In genomic region chr13:100512422-100512821, GRCh38 we compare ENCODE assay signal across 16 cellular contexts.
DNase-seq lines count a peak whose midpoint lies in the region; ATAC-seq and TF ChIP-seq lines count a peak whose summit lies in the region.
"Had no signal": no experiment of that assay in that cellular context is flagged by ENCODE, and none has a peak within 500 bp of the region (broad histone marks: within the 10 kb centered on the region; RNA-seq: fewer than 3 reads in every experiment).

No MANE protein-coding gene starts in this region.

- no peaks in the 10 kb centered on the region for H4K20me1 ChIP-seq in H9 (ENCODE audit: control insufficient read depth, insufficient read depth, insufficient read length)
- no peaks in the 10 kb centered on the region for H4K20me1 ChIP-seq in PC-3 (ENCODE audit: low read length)

- H3K36me3 Mint-ChIP-seq in H9 (ENCODE audit: insufficient read depth in 1 of 3, low read depth in 3 of 3) (peaks cover 0 to 7% (median 2%) of the 10 kb centered on the region in 3 experiments; a peak in 2 of 7 replicates), chondrocyte (ENCODE audit: low read depth) (no peaks in the 10 kb centered on the region), progenitor cell of endocrine pancreas (ENCODE audit: insufficient read depth) (peaks cover 1% of the 10 kb centered on the region)
- no peaks in the 10 kb centered on the region for H3K36me3 Mint-ChIP-seq in natural killer cell treated with Interleukin-12 subunit alpha and Interleukin-12 subunit beta and Interleukin-15 and Interleukin-18, amount 100 ng/mL, for 72 hours
- H3K36me3 Mint-ChIP-seq: activated naive CD8-positive, alpha-beta T cell treated with anti-CD3 and anti-CD28 coated beads for 36 hours had no signal

- H4K91ac ChIP-seq in H9 (ENCODE audit: insufficient read length, low read depth, low read length), result no peak overlapping the region

- no TSS peak for BruUV-seq in PC-3 (replicated peaks; lab: Mats Ljungman, UMichigan)

- no CpG with 5 or more reads among the region's 9 CpGs for WGBS in H9 (ENCODE audit: extremely low coverage, insufficient read length, low lambda C conversion rate)

- H3K14ac ChIP-seq in H9 (ENCODE audit: insufficient read depth, low read length), result no peak overlapping the region

- CTCF ChIA-PET in PC-3 (lab: Charles Lee), result no interaction called here

- no peak overlapping the region for H2BK120ac ChIP-seq in H9 (ENCODE audit: low read depth, low read length, poor library complexity, severe bottlenecking)

- no peak overlapping the region for H2BK5ac ChIP-seq in H9 (ENCODE audit: insufficient read length, low read length)

- H3K36me3 ChIP-seq in PC-3 (ENCODE audit: low read depth, low read length), result no peaks in the 10 kb centered on the region; the same call in 1 of the 2 replicates
- H3K36me3 ChIP-seq: BE2C, gastrocnemius medialis, right atrium auricular region had no signal

- no peak overlapping the region for H3K4me3 ChIP-seq in PC-3 (ENCODE audit: low read length)
- H3K4me3 ChIP-seq: gastrocnemius medialis, right atrium auricular region had no signal

- H2AFZ ChIP-seq in H9 (ENCODE audit: low read length), result no peak overlapping the region
- H2AFZ ChIP-seq in PC-3 (ENCODE audit: low read length), result no peak overlapping the region

- H3K27ac Mint-ChIP-seq in H9 (peak overlapping the region in 2 of 3 experiments; percentile 31 to 78; a peak in 2 of 7 replicates), chondrocyte (ENCODE audit: unreplicated experiment) (peak overlapping the region; percentile 13), progenitor cell of endocrine pancreas (no peak overlapping the region)
- H3K27ac Mint-ChIP-seq in natural killer cell treated with Interleukin-12 subunit alpha and Interleukin-12 subunit beta and Interleukin-15 and Interleukin-18, amount 100 ng/mL, for 72 hours, result peak overlapping the region; percentile 44 to 47
- H3K27ac Mint-ChIP-seq: activated naive CD8-positive, alpha-beta T cell treated with anti-CD3 and anti-CD28 coated beads for 36 hours had no signal

- no peaks in the 10 kb centered on the region for H3K9me3 Mint-ChIP-seq in H9
- H3K9me3 Mint-ChIP-seq in chondrocyte (ENCODE audit: low read depth), result no peaks in the 10 kb centered on the region
- H3K9me3 Mint-ChIP-seq in natural killer cell treated with Interleukin-12 subunit alpha and Interleukin-12 subunit beta and Interleukin-15 and Interleukin-18, amount 100 ng/mL, for 72 hours, result no peaks in the 10 kb centered on the region
- H3K9me3 Mint-ChIP-seq in progenitor cell of endocrine pancreas (ENCODE audit: low read depth), result no peaks in the 10 kb centered on the region
- H3K9me3 Mint-ChIP-seq: activated naive CD8-positive, alpha-beta T cell treated with anti-CD3 and anti-CD28 coated beads for 36 hours; activated T-cell treated with anti-CD3 and anti-CD28 coated beads, Interleukin-2, amount 50 U/mL, for 4 hours had no signal

- no peak overlapping the region for H4K8ac ChIP-seq in H9 (replicated peaks; ENCODE audit: insufficient read length, low read depth, low read length)

- no peaks in the 10 kb centered on the region for H3K23me2 ChIP-seq in H9 (ENCODE audit: insufficient read length, low read depth, low read length, poor library complexity, severe bottlenecking)

- H2BK20ac ChIP-seq in H9 (ENCODE audit: low read depth, low read length, poor library complexity, severe bottlenecking), result no peak overlapping the region

- no peak overlapping the region for H3K4ac ChIP-seq in H9 (ENCODE audit: low read depth, low read length)

- no peak overlapping the region for H3K9ac ChIP-seq in H9 (ENCODE audit: extremely low read depth, insufficient read length, low read length)
- H3K9ac ChIP-seq in PC-3 (ENCODE audit: low read length), result no peak overlapping the region

- H3K18ac ChIP-seq in H9 (ENCODE audit: insufficient read length, low read depth, low read length), result no peak overlapping the region

- intact Hi-C loops in PC-3 (cut with micrococcal nuclease), result loop anchor here (5.0 kb wide), 3 partner anchors 165 to 855 kb away; no protein-coding TSS in a partner anchor

- H3K27me3 ChIP-seq in H9 (ENCODE audit: insufficient read depth, low read length) (no peaks in the 10 kb centered on the region), PC-3 (ENCODE audit: low read length) (no peaks in the 10 kb centered on the region)
- H3K27me3 ChIP-seq: BE2C, gastrocnemius medialis, right atrium auricular region had no signal

- no peaks in the 10 kb centered on the region for H3K9me2 ChIP-seq in PC-3 (replicated peaks; ENCODE audit: low read length)

- no peak overlapping the region for H2AK5ac ChIP-seq in H9 (ENCODE audit: insufficient read length, low read length)

- H3K4me1 ChIP-seq in H9 (ENCODE audit: insufficient read depth, low read length) (peaks cover 24% of the 10 kb centered on the region), PC-3 (ENCODE audit: insufficient read depth, low read length) (peaks cover 4% of the 10 kb centered on the region; the same call in 1 of the 2 replicates)
- H3K4me1 ChIP-seq: BE2C had no signal

- H3K4me2 ChIP-seq in H9 (ENCODE audit: insufficient read depth, insufficient read length, low read length) (no peak overlapping the region), PC-3 (ENCODE audit: low read length) (no peak overlapping the region)

- H3K27ac ChIP-seq in H9 (ENCODE audit: insufficient read length, low read depth, low read length), result no peak overlapping the region
- H3K27ac ChIP-seq in PC-3 (ENCODE audit: low read length), result no peak overlapping the region
- H3K27ac ChIP-seq: gastrocnemius medialis, right atrium auricular region had no signal

- no peaks in the 10 kb centered on the region for H3K79me1 ChIP-seq in H9 (ENCODE audit: insufficient read depth, low read depth, low read length, poor library complexity, severe bottlenecking)

- H3K9me3 ChIP-seq in H9 (ENCODE audit: control insufficient read depth, low read depth, low read length), result no peaks in the 10 kb centered on the region
- H3K9me3 ChIP-seq in PC-3 (ENCODE audit: low read length), result no peaks in the 10 kb centered on the region
- H3K9me3 ChIP-seq: BE2C, gastrocnemius medialis, right atrium auricular region had no signal

- H3K4me3 Mint-ChIP-seq in H9 (no peak overlapping the region), chondrocyte (ENCODE audit: unreplicated experiment) (no peak overlapping the region), progenitor cell of endocrine pancreas (ENCODE audit: low read depth) (no peak overlapping the region)
- H3K4me3 Mint-ChIP-seq in natural killer cell treated with Interleukin-12 subunit alpha and Interleukin-12 subunit beta and Interleukin-15 and Interleukin-18, amount 100 ng/mL, for 72 hours, result peak overlapping the region; percentile 54
- H3K4me3 Mint-ChIP-seq: activated naive CD8-positive, alpha-beta T cell treated with anti-CD3 and anti-CD28 coated beads for 36 hours; activated T-cell treated with anti-CD3 and anti-CD28 coated beads, Interleukin-2, amount 50 U/mL, for 4 hours had no signal

- H3F3A ChIP-seq in PC-3 (ENCODE audit: low read length, unreplicated experiment), result no peaks in the 10 kb centered on the region

- H3K27me3 Mint-ChIP-seq in H9 (ENCODE audit: low read depth), result no peaks in the 10 kb centered on the region
- no peaks in the 10 kb centered on the region for H3K27me3 Mint-ChIP-seq in chondrocyte (ENCODE audit: low read depth)
- H3K27me3 Mint-ChIP-seq in natural killer cell treated with Interleukin-12 subunit alpha and Interleukin-12 subunit beta and Interleukin-15 and Interleukin-18, amount 100 ng/mL, for 72 hours, result no peaks in the 10 kb centered on the region
- no peaks in the 10 kb centered on the region for H3K27me3 Mint-ChIP-seq in progenitor cell of endocrine pancreas
- H3K27me3 Mint-ChIP-seq: activated naive CD8-positive, alpha-beta T cell treated with anti-CD3 and anti-CD28 coated beads for 36 hours had no signal

- no peak overlapping the region for H3K56ac ChIP-seq in H9 (ENCODE audit: insufficient read length, low read depth, low read length)

- TF ChIP-seq CTCF in H9 (conservative IDR thresholded peaks at IDR 0.05), result no peak
- no peak for TF ChIP-seq CTCF in PC-3 (conservative IDR thresholded peaks at IDR 0.05; ENCODE audit: low read depth, low read length)
- no peak for TF ChIP-seq CTCF in chondrocyte (IDR thresholded peaks at IDR 0.05)
- no peak for TF ChIP-seq CTCF in progenitor cell of endocrine pancreas (IDR thresholded peaks at IDR 0.05; ENCODE audit: unreplicated experiment)

- POLR2A ChIA-PET in PC-3 (lab: Charles Lee; ENCODE audit: unreplicated experiment), result interaction anchor here (0.5 kb wide), 1 partner anchor 536 kb away, joined by 5 read pairs; no protein-coding TSS in a partner anchor

- H3K4me1 Mint-ChIP-seq in H9, result peaks cover 78 to 80% of the 10 kb centered on the region in 2 experiments
- peaks cover 35% of the 10 kb centered on the region for H3K4me1 Mint-ChIP-seq in chondrocyte (ENCODE audit: low read depth)
- H3K4me1 Mint-ChIP-seq in natural killer cell treated with Interleukin-12 subunit alpha and Interleukin-12 subunit beta and Interleukin-15 and Interleukin-18, amount 100 ng/mL, for 72 hours (ENCODE audit: low read depth in 2 of 2), result peaks cover 34% of the 10 kb centered on the region in 2 donors
- peaks cover 22% of the 10 kb centered on the region for H3K4me1 Mint-ChIP-seq in progenitor cell of endocrine pancreas (ENCODE audit: low read depth)
- H3K4me1 Mint-ChIP-seq: activated naive CD8-positive, alpha-beta T cell treated with anti-CD3 and anti-CD28 coated beads for 36 hours had no signal

- H3K23ac ChIP-seq in H9 (ENCODE audit: insufficient read length, low read depth, low read length), result no peak overlapping the region

- H2BK12ac ChIP-seq in H9 (ENCODE audit: insufficient read length, low read depth, low read length), result no peak overlapping the region

- no peak overlapping the region for H2BK15ac ChIP-seq in H9 (ENCODE audit: low read depth, low read length)

- no peak for DNase-seq in H9
- DNase-seq in PC-3, result no peak
- DNase-seq in chondrocyte (ENCODE audit: low spot score), result no peak
- DNase-seq in natural killer cell treated with Interleukin-12 subunit alpha and Interleukin-12 subunit beta and Interleukin-15 and Interleukin-18, amount 100 ng/mL, for 72 hours (ENCODE audit: low spot score), result no peak
- DNase-seq in iPS-NIHi7 (ENCODE audit: extremely low spot score), result no peak
- DNase-seq in progenitor cell of endocrine pancreas (ENCODE audit: low spot score, unreplicated experiment), result no peak
- DNase-seq: activated CD4-positive, alpha-beta T cell treated with anti-CD3 and anti-CD28 coated beads, Interleukin-2, amount 50 U/mL, for 4 hours; activated naive CD8-positive, alpha-beta T cell treated with anti-CD3 and anti-CD28 coated beads for 36 hours; activated T-cell treated with anti-CD3 and anti-CD28 coated beads, Interleukin-2, amount 50 U/mL, for 4 hours; BE2C; gastrocnemius medialis; NCI-H1092; stimulated activated CD4-positive, alpha-beta T cell treated with anti-CD3 and anti-CD28 coated beads, Interleukin-1b, Interleukin-23, amount 100 ng/mL, for 48 hours; substantia nigra had no signal

- ATAC-seq in PC-3 (peak; percentile 37; the same call in 1 of the 2 replicates), GM18517 (IDR thresholded peaks at IDR 0.05; ENCODE audit: unreplicated experiment) (no peak)
- ATAC-seq in natural killer cell treated with Interleukin-12 subunit alpha and Interleukin-12 subunit beta and Interleukin-15 and Interleukin-18, amount 100 ng/mL, for 72 hours, result peak; percentile 46 to 69
- ATAC-seq: activated T-cell treated with anti-CD3 and anti-CD28 coated beads, Interleukin-2, amount 50 U/mL, for 4 hours; gastrocnemius medialis had no signal

- no peak overlapping the region for H3T11ph ChIP-seq in H9 (ENCODE audit: low read length)

- no peak overlapping the region for H4K5ac ChIP-seq in H9 (ENCODE audit: insufficient read length, low read depth, low read length)

- H3K79me2 ChIP-seq in H9 (ENCODE audit: insufficient read depth, low read length), result no peaks in the 10 kb centered on the region
- no peaks in the 10 kb centered on the region for H3K79me2 ChIP-seq in PC-3 (ENCODE audit: low read length)
